8 cellular contexts compared by ENCODE assay signal in genomic region chr4:1012031-1012739, GRCh38.
A peak's percentile ranks its signal among the peaks of the same experiment; 100 is the strongest.
DNase-seq lines count a peak whose midpoint lies in the region; ATAC-seq and TF ChIP-seq lines count a peak whose summit lies in the region.

No MANE protein-coding gene starts in this region.

- H3K4me1 ChIP-seq in BLaER1 (peaks cover 71% of the 10 kb centered on the region), rectal smooth muscle tissue (ENCODE audit: control insufficient read depth, insufficient read depth, low read length) (peaks cover 6% of the 10 kb centered on the region)

- H3K4me3 ChIP-seq in BLaER1: peak overlapping the region; percentile 76
- H3K4me3 ChIP-seq in fibroblast of mammary gland (ENCODE audit: control insufficient read depth, low read depth, low read length): peak overlapping the region; percentile 46
- H3K4me3 ChIP-seq in rectal smooth muscle tissue (ENCODE audit: low read length): peak overlapping the region; percentile 48

- H3K27me3 ChIP-seq in BLaER1 (peaks cover 37% of the 10 kb centered on the region), rectal smooth muscle tissue (ENCODE audit: control insufficient read depth, insufficient read depth, low read length) (peaks cover 9% of the 10 kb centered on the region)

- ATAC-seq in GM18873 (IDR thresholded peaks at IDR 0.05; ENCODE audit: low FRiP score, unreplicated experiment): no peak

- H4K20me1 ChIP-seq in BLaER1: peaks cover 69% of the 10 kb centered on the region

- H3K36me3 ChIP-seq in BLaER1 (peaks cover 20% of the 10 kb centered on the region), rectal smooth muscle tissue (ENCODE audit: control insufficient read depth, insufficient read depth, low read length) (no peaks in the 10 kb centered on the region)

- no peaks in the 10 kb centered on the region for H3K9me3 ChIP-seq in BLaER1

- peak overlapping the region; percentile 81 for H3K9ac ChIP-seq in BLaER1
- H3K9ac ChIP-seq in rectal smooth muscle tissue (ENCODE audit: low read length): no peak overlapping the region

- TF ChIP-seq RAD21 in Ishikawa (IDR thresholded peaks at IDR 0.05; ENCODE audit: low read depth): no peak

- peak overlapping the region; percentile 71 for H3K27ac ChIP-seq in BLaER1
- no peak overlapping the region for H3K27ac ChIP-seq in rectal smooth muscle tissue (ENCODE audit: low read depth, low read length)

- peak; percentile 43 for DNase-seq in activated CD8-positive, alpha-beta memory T cell treated with anti-CD3 and anti-CD28 coated beads, Interleukin-2, amount 50 U/mL, for 4 hours
- DNase-seq in fibroblast of mammary gland (ENCODE audit: low read depth): no peak
- DNase-seq in DMS114 treated with DMSO at 0.1 percent for 48 hours (lab: John Stamatoyannopoulos, UW; ENCODE audit: unreplicated experiment): no peak
- DNase-seq in SHP77 treated with DMSO at 0.1 percent for 48 hours (lab: John Stamatoyannopoulos, UW): no peak

- H3K4me2 ChIP-seq in BLaER1: peak overlapping the region; percentile 98

- no peak for TF ChIP-seq CTCF in fibroblast of mammary gland (conservative IDR thresholded peaks at IDR 0.05; ENCODE audit: control insufficient read depth, insufficient read depth, low read depth, low read length)

- peak; percentile 53; the same call in 1 of the 2 replicates for TF ChIP-seq EP300 in Ishikawa (IDR thresholded peaks at IDR 0.05; ENCODE audit: borderline replicate concordance)

TF ChIP-seq in Ishikawa, 13 proteins besides CTCF, POLR2A, EP300 and RAD21:
- peak; percentile 84; the same call in 1 of the 2 replicates for TF ChIP-seq ZBTB7A (IDR thresholded peaks at IDR 0.05; ENCODE audit: low read depth)
- no peak for TF ChIP-seq REST (IDR thresholded peaks at IDR 0.05; ENCODE audit: low read depth)
- no peak for TF ChIP-seq USF1 (IDR thresholded peaks at IDR 0.05)
- peak; percentile 15; the same call in 1 of the 2 replicates for TF ChIP-seq CEBPB (IDR thresholded peaks at IDR 0.05)
- TF ChIP-seq FOXM1 (IDR thresholded peaks at IDR 0.05; ENCODE audit: borderline replicate concordance, low read depth): peak; percentile 40; the same call in 1 of the 2 replicates
- TF ChIP-seq YY1 (IDR thresholded peaks at IDR 0.05; ENCODE audit: low read depth): peak; percentile 48; the same call in 1 of the 2 replicates
- peak; percentile 90 for TF ChIP-seq NFIC (IDR thresholded peaks at IDR 0.05)
- no peak for TF ChIP-seq TAF1 (IDR thresholded peaks at IDR 0.05; ENCODE audit: low read depth)
- peak; percentile 81 for TF ChIP-seq TEAD4 (IDR thresholded peaks at IDR 0.05)
- peak; percentile 93 for TF ChIP-seq TCF12 (IDR thresholded peaks at IDR 0.05; ENCODE audit: low read depth)
- TF ChIP-seq CREB1 (IDR thresholded peaks at IDR 0.05; ENCODE audit: low read depth): no peak
- peak; percentile 77 for TF ChIP-seq EGR1 (IDR thresholded peaks at IDR 0.05)
- TF ChIP-seq MAX (IDR thresholded peaks at IDR 0.05): peak; percentile 13; the same call in 1 of the 2 replicates
